Comparison of ENCODE assay signal across 20 cellular contexts in genomic region chr6:111768431-111768770, GRCh38.
DNase-seq lines count a peak whose midpoint lies in the region; ATAC-seq, FAIRE-seq and TF ChIP-seq lines count a peak whose summit lies in the region.
"Had no signal": no experiment of that assay in that cellular context is flagged by ENCODE, and none has a peak within 500 bp of the region (broad histone marks: within the 10 kb centered on the region; RNA-seq: fewer than 3 reads in every experiment).

No MANE protein-coding gene starts in this region.

- H3K9me3 ChIP-seq in Karpas-422 (ENCODE audit: low read length) (no peaks in the 10 kb centered on the region), kidney (ENCODE audit: control insufficient read depth in 1 of 2, low read length in 2 of 2) (no peaks in the 10 kb centered on the region)
- H3K9me3 ChIP-seq: BLaER1, gastroesophageal sphincter, right atrium auricular region had no signal

- no peak for ATAC-seq in activated naive CD8-positive, alpha-beta T cell treated with anti-CD3 and anti-CD28 coated beads, Interleukin-2, amount 50 U/mL, for 24 hours
- no peak for ATAC-seq in HG02870 (IDR thresholded peaks at IDR 0.05; ENCODE audit: unreplicated experiment)
- ATAC-seq in SK-N-SH treated with all-trans-retinoic acid at 6 μM for 48 hours = no peak
- ATAC-seq: gastroesophageal sphincter, Right ventricle myocardium inferior had no signal

- TF ChIP-seq CTCF in nephron (IDR thresholded peaks at IDR 0.05; ENCODE audit: unreplicated experiment in 3 of 3) (no peak), kidney (IDR thresholded peaks at IDR 0.05; ENCODE audit: borderline replicate concordance, extremely low read depth, insufficient read depth) (no peak)

- no peak for FAIRE-seq in kidney (lab: Jason Lieb, UNC)

- no peak overlapping the region for H2AFZ ChIP-seq in Karpas-422 (ENCODE audit: low read length)

- no peaks in the 10 kb centered on the region for H4K20me1 ChIP-seq in Karpas-422 (ENCODE audit: insufficient read depth, low read depth, low read length)

- H3K4me3 Mint-ChIP-seq in activated CD4-positive, alpha-beta T cell treated with anti-CD3 and anti-CD28 coated beads, Interleukin-2, amount 10 ng/mL, durations not matched to agents 7 days and 5 days = no peak overlapping the region
- H3K4me3 Mint-ChIP-seq in activated naive CD8-positive, alpha-beta T cell treated with anti-CD3 and anti-CD28 coated beads, Interleukin-2, amount 50 U/mL, for 24 hours = peak overlapping the region; percentile 75
- no peak overlapping the region for H3K4me3 Mint-ChIP-seq in nephron

- peaks cover 14% of the 10 kb centered on the region; the same call in 1 of the 2 replicates for H3K36me3 ChIP-seq in Karpas-422 (ENCODE audit: insufficient read depth, low read length)
- no peaks in the 10 kb centered on the region for H3K36me3 ChIP-seq in kidney (ENCODE audit: control insufficient read depth in 1 of 2, insufficient read depth in 2 of 2, low read length in 2 of 2)
- H3K36me3 ChIP-seq: gastroesophageal sphincter, right atrium auricular region had no signal

- peaks cover 58% of the 10 kb centered on the region for H3K36me3 Mint-ChIP-seq in activated CD4-positive, alpha-beta T cell treated with anti-CD3 and anti-CD28 coated beads, Interleukin-2, amount 10 ng/mL, durations not matched to agents 7 days and 5 days (ENCODE audit: low read depth)
- H3K36me3 Mint-ChIP-seq in activated naive CD8-positive, alpha-beta T cell treated with anti-CD3 and anti-CD28 coated beads, Interleukin-2, amount 50 U/mL, for 24 hours (ENCODE audit: low read depth) = peaks cover 75% of the 10 kb centered on the region
- peaks cover 22% of the 10 kb centered on the region for H3K36me3 Mint-ChIP-seq in nephron (ENCODE audit: low read depth)

- peaks cover 11% of the 10 kb centered on the region for H3K9me3 Mint-ChIP-seq in activated CD4-positive, alpha-beta T cell treated with anti-CD3 and anti-CD28 coated beads, Interleukin-2, amount 10 ng/mL, durations not matched to agents 7 days and 5 days
- H3K9me3 Mint-ChIP-seq in activated naive CD8-positive, alpha-beta T cell treated with anti-CD3 and anti-CD28 coated beads, Interleukin-2, amount 50 U/mL, for 24 hours = no peaks in the 10 kb centered on the region
- H3K9me3 Mint-ChIP-seq in nephron = no peaks in the 10 kb centered on the region

- CTCF ChIA-PET in activated CD4-positive, alpha-beta T cell treated with anti-CD3 and anti-CD28 coated beads, Interleukin-2, amount 10 ng/mL, durations not matched to agents 7 days and 5 days (lab: Charles Lee) = interaction anchor here (0.8 to 1.5 kb wide), 3 partner anchors 11 to 100 kb away, joined by 3 to 4 read pairs (median 3); no protein-coding TSS in a partner anchor

- H3K79me2 ChIP-seq in Karpas-422 (ENCODE audit: low read length) = peaks cover 80% of the 10 kb centered on the region

- H3K9ac ChIP-seq in Karpas-422 (ENCODE audit: low read length) (no peak overlapping the region), kidney (ENCODE audit: low read length in 2 of 2) (no peak overlapping the region)
- H3K9ac ChIP-seq: BLaER1 had no signal

- H3K27ac Mint-ChIP-seq in activated CD4-positive, alpha-beta T cell treated with anti-CD3 and anti-CD28 coated beads, Interleukin-2, amount 10 ng/mL, durations not matched to agents 7 days and 5 days = peak overlapping the region; percentile 59
- H3K27ac Mint-ChIP-seq in activated naive CD8-positive, alpha-beta T cell treated with anti-CD3 and anti-CD28 coated beads, Interleukin-2, amount 50 U/mL, for 24 hours = peak overlapping the region; percentile 99
- peak overlapping the region; percentile 47 to 93 (median 89) for H3K27ac Mint-ChIP-seq in nephron

- H3K4me2 ChIP-seq in Karpas-422 (ENCODE audit: low read depth, low read length, poor library complexity, severe bottlenecking) = no peak overlapping the region
- H3K4me2 ChIP-seq: BLaER1 had no signal

- POLR2A ChIA-PET in activated CD4-positive, alpha-beta T cell treated with anti-CD3 and anti-CD28 coated beads, Interleukin-2, amount 10 ng/mL, durations not matched to agents 7 days and 5 days (lab: Charles Lee) = interaction anchor here (0.6 kb wide), 1 partner anchor 21 kb away, joined by 3 read pairs; no protein-coding TSS in a partner anchor

- no peaks in the 10 kb centered on the region for H3K9me2 ChIP-seq in Karpas-422 (replicated peaks; ENCODE audit: insufficient read depth, low read length)

- H3K4me1 ChIP-seq in Karpas-422 (ENCODE audit: low read length) = peaks cover 92% of the 10 kb centered on the region
- H3K4me1 ChIP-seq in kidney (ENCODE audit: control insufficient read depth in 1 of 2, insufficient read depth in 1 of 2, low read depth in 1 of 2, low read length in 2 of 2) = peaks cover 0 to 3% of the 10 kb centered on the region in 2 donors

- DNase-seq in activated CD4-positive, alpha-beta T cell treated with anti-CD3 and anti-CD28 coated beads, Interleukin-2, amount 10 ng/mL, durations not matched to agents 7 days and 5 days = no peak
- no peak for DNase-seq in activated CD4-positive, alpha-beta T cell treated with anti-CD3 and anti-CD28 coated beads, Interleukin-2, amount 50 U/mL, for 1 hour
- DNase-seq in Karpas-422 (no peak), kidney (no peak)
- no peak for DNase-seq in activated naive CD8-positive, alpha-beta T cell treated with anti-CD3 and anti-CD28 coated beads, Interleukin-2, amount 50 U/mL, for 24 hours
- DNase-seq: activated CD4-positive, alpha-beta T cell treated with anti-CD3 and anti-CD28 coated beads, Interleukin-2, amount 50 U/mL, for 4 hours; anterior cingulate cortex; caudate nucleus; KG1; NCI-H187 treated with DMSO at 0.1 percent for 48 hours; NCI-H345; NCI-H82; stimulated activated CD8-positive, alpha-beta memory T cell treated with anti-CD3 and anti-CD28 coated beads, Interleukin-4, amount 100 ng/mL, for 48 hours had no signal

- no peaks in the 10 kb centered on the region for H3K27me3 ChIP-seq in Karpas-422 (ENCODE audit: low read length)
- H3K27me3 ChIP-seq: BLaER1, gastroesophageal sphincter, right atrium auricular region had no signal

- intact Hi-C loops in kidney (cut with DNase I) = no loop called here

- H3K27ac ChIP-seq in Karpas-422 (ENCODE audit: low read length) = peak overlapping the region; percentile 96
- H3K27ac ChIP-seq in kidney (ENCODE audit: low read depth in 2 of 2, low read length in 2 of 2) = no peak overlapping the region
- H3K27ac ChIP-seq: BLaER1, gastroesophageal sphincter, right atrium auricular region had no signal

- H3K27me3 Mint-ChIP-seq in activated CD4-positive, alpha-beta T cell treated with anti-CD3 and anti-CD28 coated beads, Interleukin-2, amount 10 ng/mL, durations not matched to agents 7 days and 5 days = no peaks in the 10 kb centered on the region
- H3K27me3 Mint-ChIP-seq in activated naive CD8-positive, alpha-beta T cell treated with anti-CD3 and anti-CD28 coated beads, Interleukin-2, amount 50 U/mL, for 24 hours = peaks cover 2% of the 10 kb centered on the region
- no peaks in the 10 kb centered on the region for H3K27me3 Mint-ChIP-seq in nephron (ENCODE audit: low read depth)

- H3K4me3 ChIP-seq in Karpas-422 (ENCODE audit: low read length) = no peak overlapping the region
- H3K4me3 ChIP-seq in kidney (ENCODE audit: low read length in 2 of 2) = no peak overlapping the region
- H3K4me3 ChIP-seq: BLaER1, gastroesophageal sphincter, right atrium auricular region had no signal

- peaks cover 88% of the 10 kb centered on the region for H3K4me1 Mint-ChIP-seq in activated CD4-positive, alpha-beta T cell treated with anti-CD3 and anti-CD28 coated beads, Interleukin-2, amount 10 ng/mL, durations not matched to agents 7 days and 5 days
- peaks cover 92% of the 10 kb centered on the region for H3K4me1 Mint-ChIP-seq in activated naive CD8-positive, alpha-beta T cell treated with anti-CD3 and anti-CD28 coated beads, Interleukin-2, amount 50 U/mL, for 24 hours
- H3K4me1 Mint-ChIP-seq in nephron = peaks cover 75% of the 10 kb centered on the region

TF ChIP-seq in SK-N-SH treated with all-trans-retinoic acid at 6 μM for 48 hours, 23 proteins besides CTCF, POLR2A, EP300 and RAD21:
- TF ChIP-seq GLIS3 (CRISPR knock-in tag; IDR thresholded peaks at IDR 0.05) (no peak), ZNF565 (CRISPR knock-in tag; conservative IDR thresholded peaks at IDR 0.05; ENCODE audit: low read depth) (no peak), SNAI2 (CRISPR knock-in tag; IDR thresholded peaks at IDR 0.05) (no peak), TCF4 (CRISPR knock-in tag; IDR thresholded peaks at IDR 0.05; ENCODE audit: borderline replicate concordance) (no peak), POU6F1 (CRISPR knock-in tag; IDR thresholded peaks at IDR 0.05; ENCODE audit: borderline replicate concordance, low read depth) (no peak), ESRRG (CRISPR knock-in tag; IDR thresholded peaks at IDR 0.05) (no peak), ARNTL (CRISPR knock-in tag; IDR thresholded peaks at IDR 0.05; ENCODE audit: borderline replicate concordance, low read depth) (no peak), ZNF70 (CRISPR knock-in tag; IDR thresholded peaks at IDR 0.05) (no peak), ZNF8 (CRISPR knock-in tag; IDR thresholded peaks at IDR 0.05) (no peak), PPARA (CRISPR knock-in tag; IDR thresholded peaks at IDR 0.05; ENCODE audit: borderline replicate concordance) (no peak)
